In the genomic region with DNA sequence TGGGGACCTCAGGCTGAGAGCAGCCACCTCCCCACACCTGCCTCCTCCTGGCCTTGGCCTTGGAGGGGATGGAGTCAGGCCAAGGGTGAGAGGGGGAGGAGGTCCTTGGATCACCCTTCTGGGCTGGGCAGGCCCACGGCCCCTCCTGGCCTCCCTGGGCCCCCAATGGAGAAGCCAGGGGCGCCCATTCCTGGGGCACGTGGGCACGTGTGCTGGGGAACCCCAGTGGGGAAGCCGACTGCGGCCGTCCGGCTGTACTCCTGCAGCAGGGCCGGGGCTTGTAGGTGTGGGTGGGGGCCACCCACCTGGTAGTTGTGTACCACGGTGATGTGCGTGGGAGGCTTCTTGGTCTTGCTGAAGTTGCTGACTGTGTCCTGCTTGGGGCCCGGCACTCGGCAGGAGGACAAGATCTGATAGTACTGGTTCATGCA, we compare ENCODE assay signal across 19 cellular contexts.
"Had no signal": no experiment of that assay in that cellular context is flagged by ENCODE, and none has a peak within 500 bp of the region (broad histone marks: within the 10 kb centered on the region; RNA-seq: fewer than 3 reads in every experiment).

No MANE protein-coding gene starts in this region.

- H3K9me3 ChIP-seq: heart right ventricle, left lung, neutrophil, right lobe of liver, spleen had no signal

- H3K27me3 Mint-ChIP-seq: naive B cell had no signal

- H3K27me3 ChIP-seq: heart right ventricle, left lung, neutrophil, right lobe of liver, spleen had no signal

- H3K4me3 Mint-ChIP-seq: naive B cell had no signal

- FAIRE-seq: frontal cortex had no signal

- ATAC-seq: left lung had no signal

- H3K9me3 Mint-ChIP-seq: nephron had no signal

- H3K4me1 Mint-ChIP-seq: naive B cell, nephron had no signal

- H3K36me3 Mint-ChIP-seq: naive B cell had no signal

- H3K27ac ChIP-seq: coronary artery, heart right ventricle, left lung, neutrophil, right lobe of liver, spleen had no signal

- H3K4me1 ChIP-seq: left lung, right lobe of liver, spleen had no signal

- H3K27ac Mint-ChIP-seq: naive B cell, nephron, progenitor cell of endocrine pancreas had no signal

- DNase-seq: effector CD8-positive, alpha-beta T cell; heart right ventricle; islet precursor cell; left lung; mesendoderm; naive B cell; right lobe of liver; spleen; stimulated activated CD4-positive, alpha-beta T cell treated with anti-CD3 and anti-CD28 coated beads, Interleukin-15, amount 100 ng/mL, for 24 hours; stimulated activated CD4-positive, alpha-beta T cell treated with anti-CD3 and anti-CD28 coated beads, Interleukin-1b, Interleukin-23, amount 100 ng/mL, for 48 hours; stimulated activated CD4-positive, alpha-beta T cell treated with anti-CD3 and anti-CD28 coated beads, Interleukin-4, amount 100 ng/mL, for 4 hours; stimulated activated naive CD4-positive, alpha-beta T cell treated with Interleukin-2 at 50 U/mL for 16 hours; trophoblast cell had no signal

- H3K4me3 ChIP-seq: coronary artery, heart right ventricle, left lung, lung, right lobe of liver, spleen had no signal
